25 cellular contexts compared by ENCODE assay signal in the genomic region with DNA sequence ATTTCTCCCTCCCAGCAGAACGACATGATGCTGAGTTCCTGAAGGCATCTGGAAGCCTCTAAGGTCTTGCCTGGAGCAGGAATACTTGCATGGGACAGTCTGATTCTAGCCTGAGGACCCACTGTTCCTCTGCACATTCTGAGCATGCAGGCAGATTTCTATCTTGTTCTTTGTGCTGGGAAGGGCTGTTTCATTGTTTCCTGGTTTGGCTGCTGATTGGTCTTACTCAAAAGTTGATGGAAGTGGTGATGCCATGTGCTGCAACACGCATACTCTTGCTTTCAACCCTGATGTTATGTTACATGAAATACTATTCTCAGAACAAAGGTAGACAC.
A peak's percentile ranks its signal among the peaks of the same experiment; 100 is the strongest.
DNase-seq lines count a peak whose midpoint lies in the region; ATAC-seq, FAIRE-seq and TF ChIP-seq lines count a peak whose summit lies in the region.
"Had no signal": no experiment of that assay in that cellular context is flagged by ENCODE, and none has a peak within 500 bp of the region (broad histone marks: within the 10 kb centered on the region; RNA-seq: fewer than 3 reads in every experiment).

No MANE protein-coding gene starts in this region.

- peak; percentile 87 for FAIRE-seq in urothelium cell line (lab: Jason Lieb, UNC)
- FAIRE-seq: colon, pancreas had no signal

- no peaks in the 10 kb centered on the region for H3K36me3 Mint-ChIP-seq in activated naive CD4-positive, alpha-beta T cell treated with anti-CD3 and anti-CD28 coated beads, Interleukin-2, amount 50 U/mL, for 72 hours
- H3K36me3 Mint-ChIP-seq: stimulated activated naive B cell treated with anti-CD40 and anti-IgM and Interleukin-4, amounts not matched to agents 10 μg/mL and 1 μg/mL and 100 μg/mL, for 72 hours; type B pancreatic cell had no signal

- no peak overlapping the region for H3K27ac Mint-ChIP-seq in activated naive CD4-positive, alpha-beta T cell treated with anti-CD3 and anti-CD28 coated beads, Interleukin-2, amount 50 U/mL, for 72 hours
- H3K27ac Mint-ChIP-seq: activated naive CD8-positive, alpha-beta T cell treated with anti-CD3 and anti-CD28 coated beads, Interleukin-2, amount 10 ng/mL, durations not matched to agents 7 days and 5 days; stimulated activated naive B cell treated with anti-CD40 and anti-IgM and Interleukin-4, amounts not matched to agents 10 μg/mL and 1 μg/mL and 100 μg/mL, for 72 hours; type B pancreatic cell had no signal

- H3K9me3 Mint-ChIP-seq in activated naive CD4-positive, alpha-beta T cell treated with anti-CD3 and anti-CD28 coated beads, Interleukin-2, amount 50 U/mL, for 72 hours: peaks cover 0 to 8% of the 10 kb centered on the region in 2 donors

- TF ChIP-seq CTCF in epithelial cell of esophagus (IDR thresholded peaks at IDR 0.05; ENCODE audit: insufficient read depth, low read depth, low read length, missing control alignments): no peak

- ATAC-seq in activated naive CD4-positive, alpha-beta T cell treated with anti-CD3 and anti-CD28 coated beads, Interleukin-2, amount 50 U/mL, for 72 hours: peak; percentile 64 to 67
- ATAC-seq in HG03457 (IDR thresholded peaks at IDR 0.05; ENCODE audit: unreplicated experiment): no peak
- ATAC-seq: HCT116; left lobe of liver; pancreas; PC-3; stimulated activated naive B cell treated with anti-CD40 and anti-IgM and Interleukin-4, amounts not matched to agents 10 μg/mL and 1 μg/mL and 100 μg/mL, for 72 hours had no signal

- H3K4me3 ChIP-seq in epithelial cell of esophagus (ENCODE audit: low read length): no peak overlapping the region
- H3K4me3 ChIP-seq: MG63, pancreas had no signal

- no peak for DNase-seq in activated naive CD4-positive, alpha-beta T cell treated with anti-CD3 and anti-CD28 coated beads, Interleukin-2, amount 50 U/mL, for 72 hours (ENCODE audit: low spot score in 2 of 2)
- DNase-seq in activated naive CD4-positive, alpha-beta T cell (lab: John Stamatoyannopoulos, UW): no peak
- DNase-seq in RPMI7951 (ENCODE audit: low read depth) (peak; percentile 57), epithelial cell of esophagus (ENCODE audit: low read depth) (peak; percentile 14), urothelium cell line (ENCODE audit: low spot score) (no peak), NCI-H1048 (lab: John Stamatoyannopoulos, UW) (no peak), NCI-H345 treated with DMSO at 0.1 percent for 48 hours (lab: John Stamatoyannopoulos, UW; ENCODE audit: unreplicated experiment) (no peak)
- DNase-seq: activated naive CD8-positive, alpha-beta T cell treated with anti-CD3 and anti-CD28 coated beads, Interleukin-2, amount 10 ng/mL, durations not matched to agents 7 days and 5 days; aorta; DMS153; effector CD4-positive, alpha-beta T cell; MG63; NCI-H1105 treated with DMSO at 0.1 percent for 48 hours; NCI-H2029; NCI-H524 treated with DMSO at 0.1 percent for 48 hours; pancreas; SK-N-SH; stimulated activated naive B cell treated with anti-CD40 and anti-IgM and Interleukin-4, amounts not matched to agents 10 μg/mL and 1 μg/mL and 100 μg/mL, for 72 hours; substantia nigra had no signal

Comparison
In these comparisons a context has a peak if more than half of its experiments do, and no peak if none do; other contexts are left out.
1. DNase-seq: peak in RPMI7951 (single experiment) and epithelial cell of esophagus (single experiment); none in activated naive CD4-positive, alpha-beta T cell treated with anti-CD3 and anti-CD28 coated beads, Interleukin-2, amount 50 U/mL, for 72 hours (0 of 2), activated naive CD4-positive, alpha-beta T cell (0 of 4), urothelium cell line (single experiment), NCI-H1048 (single experiment) and NCI-H345 treated with DMSO at 0.1 percent for 48 hours (single experiment).